Comparison of ENCODE assay signal across 9 cellular contexts in genomic region chr18:10928971-10929373, GRCh38.
DNase-seq lines count a peak whose midpoint lies in the region; ATAC-seq and TF ChIP-seq lines count a peak whose summit lies in the region.
"Had no signal": no experiment of that assay in that cellular context is flagged by ENCODE, and none has a peak within 500 bp of the region (broad histone marks: within the 10 kb centered on the region; RNA-seq: fewer than 3 reads in every experiment).

No MANE protein-coding gene starts in this region.

- H3K4me3 ChIP-seq in HUES48 (ENCODE audit: low read depth, low read length) (no peak overlapping the region), fibroblast of villous mesenchyme (ENCODE audit: low read depth, low read length) (no peak overlapping the region), vagina (no peak overlapping the region)

- H3K4me1 Mint-ChIP-seq in activated naive CD8-positive, alpha-beta T cell treated with anti-CD3 and anti-CD28 coated beads for 36 hours: no peaks in the 10 kb centered on the region
- H3K4me1 Mint-ChIP-seq: naive B cell had no signal

- H3K9me3 Mint-ChIP-seq in activated naive CD4-positive, alpha-beta T cell treated with anti-CD3 and anti-CD28 coated beads, Interleukin-2, amount 50 U/mL, for 72 hours: no peaks in the 10 kb centered on the region
- H3K9me3 Mint-ChIP-seq in activated naive CD8-positive, alpha-beta T cell treated with anti-CD3 and anti-CD28 coated beads for 36 hours: no peaks in the 10 kb centered on the region

- intact Hi-C loops in vagina (cut with DNase I): no loop called here

- H3K4me3 Mint-ChIP-seq in activated naive CD8-positive, alpha-beta T cell treated with anti-CD3 and anti-CD28 coated beads for 36 hours: no peak overlapping the region
- H3K4me3 Mint-ChIP-seq: naive B cell had no signal

- no peaks in the 10 kb centered on the region for H3K36me3 Mint-ChIP-seq in activated naive CD4-positive, alpha-beta T cell treated with anti-CD3 and anti-CD28 coated beads, Interleukin-2, amount 50 U/mL, for 72 hours
- no peaks in the 10 kb centered on the region for H3K36me3 Mint-ChIP-seq in activated naive CD8-positive, alpha-beta T cell treated with anti-CD3 and anti-CD28 coated beads for 36 hours
- H3K36me3 Mint-ChIP-seq: naive B cell had no signal

- DNase-seq in fibroblast of villous mesenchyme (ENCODE audit: low read depth): peak; percentile 93
- DNase-seq in activated naive CD4-positive, alpha-beta T cell treated with anti-CD3 and anti-CD28 coated beads, Interleukin-2, amount 50 U/mL, for 72 hours (ENCODE audit: low spot score in 2 of 2): no peak
- no peak for DNase-seq in G401 (ENCODE audit: low spot score)
- DNase-seq in vagina (ENCODE audit: extremely low spot score in 2 of 2): no peak
- no peak for DNase-seq in activated naive CD8-positive, alpha-beta T cell treated with anti-CD3 and anti-CD28 coated beads for 36 hours
- DNase-seq: naive B cell had no signal

- no peak overlapping the region for H3K9ac ChIP-seq in HUES48 (ENCODE audit: low read depth, low read length)

- peak; percentile 52 for ATAC-seq in GM18498 (IDR thresholded peaks at IDR 0.05; ENCODE audit: unreplicated experiment)
- peak; percentile 46 for ATAC-seq in GM21825 (IDR thresholded peaks at IDR 0.05; ENCODE audit: unreplicated experiment)
- no peak for ATAC-seq in activated naive CD4-positive, alpha-beta T cell treated with anti-CD3 and anti-CD28 coated beads, Interleukin-2, amount 50 U/mL, for 72 hours

- in situ Hi-C loops in G401 (cut with HindIII; ENCODE audit: low sequenced_read_pairs): no loop called here

- TF ChIP-seq POLR2A in vagina (IDR thresholded peaks at IDR 0.05): no peak

- H3K9me3 ChIP-seq in HUES48 (ENCODE audit: control insufficient read depth, insufficient read depth, low read length): no peaks in the 10 kb centered on the region
- H3K9me3 ChIP-seq in vagina: no peaks in the 10 kb centered on the region

- H3K27ac ChIP-seq in HUES48 (ENCODE audit: low read depth, low read length) (peak overlapping the region; percentile 88), vagina (no peak overlapping the region)

- peaks cover 6% of the 10 kb centered on the region for H3K27me3 Mint-ChIP-seq in activated naive CD8-positive, alpha-beta T cell treated with anti-CD3 and anti-CD28 coated beads for 36 hours

- H3K4me1 ChIP-seq in HUES48 (ENCODE audit: control insufficient read depth, insufficient read depth, low read length) (peaks cover 42% of the 10 kb centered on the region), vagina (peaks cover 13% of the 10 kb centered on the region)

- TF ChIP-seq CTCF in fibroblast of villous mesenchyme (IDR thresholded peaks at IDR 0.05; ENCODE audit: insufficient read depth, low read depth, low read length) (no peak), vagina (IDR thresholded peaks at IDR 0.05) (no peak)

- no peak overlapping the region for H3K27ac Mint-ChIP-seq in activated naive CD4-positive, alpha-beta T cell treated with anti-CD3 and anti-CD28 coated beads, Interleukin-2, amount 50 U/mL, for 72 hours
- no peak overlapping the region for H3K27ac Mint-ChIP-seq in activated naive CD8-positive, alpha-beta T cell treated with anti-CD3 and anti-CD28 coated beads for 36 hours

- H3K27me3 ChIP-seq in HUES48 (ENCODE audit: control insufficient read depth, insufficient read depth, low read length): no peaks in the 10 kb centered on the region
- no peaks in the 10 kb centered on the region for H3K27me3 ChIP-seq in vagina

- H3K36me3 ChIP-seq in HUES48 (ENCODE audit: control insufficient read depth, insufficient read depth, low read length): no peaks in the 10 kb centered on the region
- H3K36me3 ChIP-seq in vagina: no peaks in the 10 kb centered on the region

Comparison
In these comparisons a context has a peak if more than half of its experiments do, and no peak if none do; other contexts are left out.
1. ATAC-seq: peak in GM18498 (single experiment) and GM21825 (single experiment); none in activated naive CD4-positive, alpha-beta T cell treated with anti-CD3 and anti-CD28 coated beads, Interleukin-2, amount 50 U/mL, for 72 hours (0 of 2).